8 cellular contexts compared by ENCODE assay signal in the genomic region with DNA sequence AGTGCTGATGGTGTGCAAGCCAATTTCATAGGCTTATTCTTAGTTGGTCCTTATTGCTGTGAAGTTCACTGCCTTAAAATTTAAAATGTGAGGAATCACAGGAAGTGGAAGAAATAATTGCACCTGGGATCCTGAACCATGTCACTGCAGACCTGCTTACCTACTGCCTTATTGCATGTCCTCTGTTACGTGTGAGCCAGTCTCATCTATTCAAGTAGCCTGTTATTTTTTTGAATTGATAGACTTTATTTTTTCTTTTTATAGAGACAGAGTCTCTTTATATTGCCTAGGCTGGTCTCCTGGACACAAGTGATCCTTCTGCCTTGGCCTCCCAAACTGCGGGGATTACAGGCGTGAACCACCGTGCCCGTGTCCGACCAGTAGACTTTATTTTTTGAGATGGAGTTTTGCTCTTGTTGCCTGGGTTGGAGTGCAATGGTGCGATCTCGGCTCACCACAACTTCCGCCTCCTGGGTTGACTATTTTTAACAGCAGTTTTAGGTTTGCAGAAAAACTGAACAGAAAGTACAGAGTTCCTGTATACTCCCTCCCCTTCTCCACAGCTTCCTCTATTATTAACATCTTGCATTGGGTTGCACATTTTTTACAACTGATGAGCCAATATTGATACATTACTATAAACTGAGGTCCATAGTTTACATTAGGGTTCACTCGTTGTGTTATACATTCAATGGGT. TPM values are rescaled to one million over a fixed set of nuclear protein-coding genes. Genes with fewer than 3 reads are reported as not detected.
A peak's percentile ranks its signal among the peaks of the same experiment; 100 is the strongest.
DNase-seq lines count a peak whose midpoint lies in the region; ATAC-seq lines count a peak whose summit lies in the region.

No MANE protein-coding gene starts in this region.

- H3K27ac Mint-ChIP-seq in naive thymus-derived CD4-positive, alpha-beta T cell, result peak overlapping the region; percentile 79 to 94 (median 90)

- peak; percentile 99 for ATAC-seq in GM19395 (IDR thresholded peaks at IDR 0.05; ENCODE audit: unreplicated experiment)
- peak; percentile 98 for ATAC-seq in HG03354 (IDR thresholded peaks at IDR 0.05; ENCODE audit: poor library complexity, severe bottlenecking, unreplicated experiment)
- peak; percentile 96 for ATAC-seq in naive thymus-derived CD4-positive, alpha-beta T cell

- no peaks in the 10 kb centered on the region for H3K36me3 ChIP-seq in naive thymus-derived CD4-positive, alpha-beta T cell (ENCODE audit: control insufficient read depth in 2 of 3, insufficient read depth in 3 of 3, low read length in 3 of 3)

- H3K27me3 ChIP-seq in naive thymus-derived CD4-positive, alpha-beta T cell (ENCODE audit: control insufficient read depth in 2 of 2, insufficient read depth in 2 of 2, low read length in 2 of 2), result no peaks in the 10 kb centered on the region

- POLR2A ChIA-PET in naive thymus-derived CD4-positive, alpha-beta T cell (lab: Charles Lee), result interaction anchor here (0.7 to 2.0 kb wide), 6 partner anchors 11 to 191 kb away, joined by 3 to 11 read pairs (median 5); partner anchors contain the start of genes DISC1 and EGLN1

- H3K27me3 Mint-ChIP-seq in naive thymus-derived CD4-positive, alpha-beta T cell, result peaks cover 0 to 14% (median 0%) of the 10 kb centered on the region in 5 donors

- peak overlapping the region; percentile 56 to 82 (median 74) for H3K4me3 Mint-ChIP-seq in naive thymus-derived CD4-positive, alpha-beta T cell

- CTCF ChIA-PET in naive thymus-derived CD4-positive, alpha-beta T cell (lab: Charles Lee), result interaction anchor here (0.6 kb wide), 1 partner anchor 270 kb away, joined by 3 read pairs; no protein-coding TSS in a partner anchor

- peaks cover 3 to 34% (median 4%) of the 10 kb centered on the region in 5 donors for H3K36me3 Mint-ChIP-seq in naive thymus-derived CD4-positive, alpha-beta T cell

- DNase-seq in AML-193 (lab: John Stamatoyannopoulos, UW), result peak; percentile 94 to 95
- peak; percentile 40 for DNase-seq in activated CD4-positive, CD25-positive, alpha-beta regulatory T cell treated with anti-CD3 and anti-CD28 coated beads, Interleukin-2, amount 50 U/mL, for 72 hours
- peak; percentile 20 to 79 (median 67) for DNase-seq in naive thymus-derived CD4-positive, alpha-beta T cell
- DNase-seq in DMS79 treated with DMSO at 0.1 percent for 48 hours (lab: John Stamatoyannopoulos, UW), result no peak
- no peak for DNase-seq in NCI-H2171 treated with DMSO at 0.1 percent for 48 hours (lab: John Stamatoyannopoulos, UW)
- DNase-seq in inferior parietal cortex (ENCODE audit: extremely low spot score), result no peak

- peak overlapping the region; percentile 59 for H3K27ac ChIP-seq in naive thymus-derived CD4-positive, alpha-beta T cell (ENCODE audit: low read depth, low read length)

- H3K4me1 ChIP-seq in naive thymus-derived CD4-positive, alpha-beta T cell (ENCODE audit: control insufficient read depth in 2 of 2, insufficient read depth in 2 of 2, low read length in 2 of 2), result peaks cover 41 to 45% of the 10 kb centered on the region in 2 donors

- peaks cover 0 to 25% (median 0%) of the 10 kb centered on the region in 11 donors for H3K9me3 Mint-ChIP-seq in naive thymus-derived CD4-positive, alpha-beta T cell

- H3K4me1 Mint-ChIP-seq in naive thymus-derived CD4-positive, alpha-beta T cell, result peaks cover 53 to 70% (median 63%) of the 10 kb centered on the region in 7 donors

- no peaks in the 10 kb centered on the region for H3K9me3 ChIP-seq in naive thymus-derived CD4-positive, alpha-beta T cell (ENCODE audit: control insufficient read depth in 2 of 3, low read length in 3 of 3)

- peak overlapping the region; percentile 34 for H3K4me3 ChIP-seq in naive thymus-derived CD4-positive, alpha-beta T cell (ENCODE audit: low read length)

- intact Hi-C loops in naive thymus-derived CD4-positive, alpha-beta T cell (cut with micrococcal nuclease), result loop anchor here (1.0 to 5.0 kb wide), 5 partner anchors 8 to 635 kb away; partner anchors contain the start of genes DISC1 (in 2 of the 2), ARV1 (in 1 of the 2), EGLN1 (in 1 of the 2) and TSNAX (in 1 of the 2)

RNA-seq across cellular contexts. Expression of gene DISC1, which starts 14.0 kb away (rescaled TPM):
- total RNA-seq in naive thymus-derived CD4-positive, alpha-beta T cell, result 10 to 100 TPM; 17.1 to 33.8 (median 23.5) TPM
- 1 to 10 TPM; 7.8 to 9.0 TPM for polyA plus RNA-seq in naive thymus-derived CD4-positive, alpha-beta T cell

Comparison
In these comparisons a context has a peak if more than half of its experiments do, and no peak if none do; other contexts are left out.
1. DNase-seq: peak in AML-193 (2 of 2), activated CD4-positive, CD25-positive, alpha-beta regulatory T cell treated with anti-CD3 and anti-CD28 coated beads, Interleukin-2, amount 50 U/mL, for 72 hours (single experiment) and naive thymus-derived CD4-positive, alpha-beta T cell (9 of 9); none in DMS79 treated with DMSO at 0.1 percent for 48 hours (single experiment), NCI-H2171 treated with DMSO at 0.1 percent for 48 hours (single experiment) and inferior parietal cortex (single experiment).
2. Peak in every context shown above with its lines, with median percentiles within 50 percentile points of each other: ATAC-seq.